ENCODE assay signal across 21 cellular contexts in the genomic region with DNA sequence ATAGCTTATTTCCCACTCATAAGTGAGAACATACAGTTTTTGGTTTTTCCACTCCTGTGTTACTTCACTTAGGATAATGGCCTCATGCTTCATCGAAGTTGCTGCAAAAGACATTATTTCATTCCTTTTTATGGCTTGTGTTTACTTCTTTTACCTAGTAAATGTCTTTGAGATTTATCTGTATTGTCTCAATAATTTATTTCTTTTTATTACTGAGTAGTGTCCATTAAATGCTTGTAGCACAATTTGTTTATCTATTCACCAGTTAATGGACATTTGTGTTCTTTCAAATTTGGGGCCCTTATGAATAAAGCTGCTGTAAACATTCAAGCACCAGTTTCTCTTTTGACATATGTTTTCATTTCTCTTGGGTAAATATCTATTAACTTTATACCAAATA.
"Had no signal": no experiment of that assay in that cellular context is flagged by ENCODE, and none has a peak within 500 bp of the region (broad histone marks: within the 10 kb centered on the region; RNA-seq: fewer than 3 reads in every experiment).

No MANE protein-coding gene starts in this region.

- ATAC-seq: left lung; lower lobe of right lung; psoas muscle; sciatic nerve; stimulated activated naive B cell treated with anti-CD40 and anti-IgM and Interleukin-4, amounts not matched to agents 10 μg/mL and 1 μg/mL and 100 μg/mL, for 72 hours; stimulated activated naive CD8-positive, alpha-beta T cell treated with anti-CD3 and anti-CD28 coated beads, Interleukin-15, amount 100 ng/mL, for 72 hours; upper lobe of right lung had no signal

- H3K4me3 Mint-ChIP-seq: memory B cell; naive B cell; nephron; stimulated activated naive B cell treated with anti-CD40 and anti-IgM and Interleukin-4, amounts not matched to agents 10 μg/mL and 1 μg/mL and 100 μg/mL, for 72 hours; stimulated activated naive CD8-positive, alpha-beta T cell treated with anti-CD3 and anti-CD28 coated beads, Interleukin-15, amount 100 ng/mL, for 72 hours had no signal

- H3K27me3 ChIP-seq: left lung, testis, tibial nerve, upper lobe of right lung, vagina had no signal

- H3K4me1 Mint-ChIP-seq: memory B cell; naive B cell; nephron; stimulated activated naive B cell treated with anti-CD40 and anti-IgM and Interleukin-4, amounts not matched to agents 10 μg/mL and 1 μg/mL and 100 μg/mL, for 72 hours; stimulated activated naive CD8-positive, alpha-beta T cell treated with anti-CD3 and anti-CD28 coated beads, Interleukin-15, amount 100 ng/mL, for 72 hours had no signal

- H3K27me3 Mint-ChIP-seq: memory B cell; naive B cell; stimulated activated naive B cell treated with anti-CD40 and anti-IgM and Interleukin-4, amounts not matched to agents 10 μg/mL and 1 μg/mL and 100 μg/mL, for 72 hours; stimulated activated naive CD8-positive, alpha-beta T cell treated with anti-CD3 and anti-CD28 coated beads, Interleukin-15, amount 100 ng/mL, for 72 hours had no signal

- H3K9me3 Mint-ChIP-seq: memory B cell; naive B cell; nephron; stimulated activated naive CD8-positive, alpha-beta T cell treated with anti-CD3 and anti-CD28 coated beads, Interleukin-15, amount 100 ng/mL, for 72 hours had no signal

- H3K36me3 Mint-ChIP-seq: memory B cell, naive B cell had no signal

- H3K4me1 ChIP-seq: left lung, lower lobe of right lung, psoas muscle, testis, tibial nerve, upper lobe of right lung had no signal

- H3K4me3 ChIP-seq: left lung, lower lobe of right lung, psoas muscle, skin epidermis, testis, tibial nerve, upper lobe of right lung, vagina had no signal

- H3K27ac ChIP-seq: left lung, lower lobe of right lung, psoas muscle, skin epidermis, testis, upper lobe of right lung, vagina had no signal

- DNase-seq: effector memory CD4-positive, alpha-beta T cell; erythroblast; glutamatergic neuron; islet precursor cell; left lung; lower lobe of right lung; midbrain; naive B cell; psoas muscle; stimulated activated CD4-positive, alpha-beta T cell treated with anti-CD3 and anti-CD28 coated beads, Interleukin-2, amount 100 ng/mL, for 24 hours; stimulated activated CD4-positive, alpha-beta T cell treated with anti-CD3 and anti-CD28 coated beads, Interleukin-4, amount 100 ng/mL, for 4 hours; stimulated activated naive B cell treated with anti-CD40 and anti-IgM and Interleukin-4, amounts not matched to agents 10 μg/mL and 1 μg/mL and 100 μg/mL, for 72 hours; stimulated activated naive CD8-positive, alpha-beta T cell treated with anti-CD3 and anti-CD28 coated beads, Interleukin-15, amount 100 ng/mL, for 72 hours; testis; upper lobe of right lung had no signal

- H3K9me3 ChIP-seq: left lung, lower lobe of right lung, psoas muscle, testis, tibial nerve, upper lobe of right lung, vagina had no signal

- H3K27ac Mint-ChIP-seq: memory B cell; naive B cell; nephron; stimulated activated naive B cell treated with anti-CD40 and anti-IgM and Interleukin-4, amounts not matched to agents 10 μg/mL and 1 μg/mL and 100 μg/mL, for 72 hours; stimulated activated naive CD8-positive, alpha-beta T cell treated with anti-CD3 and anti-CD28 coated beads, Interleukin-15, amount 100 ng/mL, for 72 hours had no signal

- H3K36me3 ChIP-seq: left lung, lower lobe of right lung, tibial nerve, upper lobe of right lung, vagina had no signal
